ENCODE assay signal across 24 cellular contexts in genomic region chr12:16467304-16467703, GRCh38.
"Had no signal": no experiment of that assay in that cellular context is flagged by ENCODE, and none has a peak within 500 bp of the region (broad histone marks: within the 10 kb centered on the region; RNA-seq: fewer than 3 reads in every experiment).

No MANE protein-coding gene starts in this region.

- DNase-seq: activated B cell treated with CpG ODN at 0.5 μM for 24 hours; activated CD4-positive, alpha-beta memory T cell treated with anti-CD3 and anti-CD28 coated beads for 36 hours; activated CD4-positive, alpha-beta T cell treated with anti-CD3 and anti-CD28 coated beads, Interleukin-2, amount 10 ng/mL, durations not matched to agents 7 days and 5 days; activated CD8-positive, alpha-beta memory T cell treated with anti-CD3 and anti-CD28 coated beads for 24 hours; activated gamma-delta T cell; activated naive CD4-positive, alpha-beta T cell treated with anti-CD3 and anti-CD28 coated beads for 36 hours; activated T-cell treated with anti-CD3 and anti-CD28 coated beads for 4 hours; activated T-cell treated with anti-CD3 and anti-CD28 coated beads, Interleukin-2, amount 50 U/mL, for 48 hours; amygdala; NCI-H1092 treated with DMSO at 0.1 percent for 48 hours; NCI-H1417 treated with DMSO at 0.1 percent for 48 hours; NCI-H1694; NCI-H2029; NCI-H2107; NCI-H2171 treated with DMSO at 0.1 percent for 48 hours; NCI-H226; NCI-H526 treated with DMSO at 0.1 percent for 48 hours; NCI-H82; T-cell; T-helper 2 cell; T1000 had no signal

- ATAC-seq: activated T-helper 17 cell treated with anti-CD3 and anti-CD28 coated beads, Interleukin-2, amount 50 U/mL, for 72 hours; T-cell had no signal

- H3K36me3 ChIP-seq: cardiac muscle cell had no signal

- H3K4me3 ChIP-seq: cardiac muscle cell, SK-N-MC had no signal

- H3K27me3 ChIP-seq: cardiac muscle cell had no signal

- H3K27ac ChIP-seq: cardiac muscle cell, SK-N-MC had no signal
